ENCODE assay signal across 24 cellular contexts in the genomic region with DNA sequence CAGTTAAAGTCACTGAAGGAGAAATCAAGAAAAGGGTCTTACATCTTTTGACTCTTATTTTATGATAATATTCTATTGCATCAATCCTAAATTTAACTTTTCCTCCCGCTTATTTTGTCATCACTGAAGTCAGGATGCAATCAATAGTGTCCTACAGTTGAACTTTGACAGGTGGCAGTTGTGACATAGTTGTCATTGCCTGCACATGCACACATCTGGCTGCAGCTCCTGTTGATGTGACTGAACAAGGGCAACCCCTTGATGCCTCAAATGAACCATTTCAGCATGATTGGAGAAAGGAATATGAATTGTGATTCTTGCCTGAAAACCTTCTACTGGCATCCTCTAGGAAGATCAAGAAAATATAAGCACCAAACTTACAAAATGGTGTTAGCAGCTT.
"Had no signal": no experiment of that assay in that cellular context is flagged by ENCODE, and none has a peak within 500 bp of the region (broad histone marks: within the 10 kb centered on the region; RNA-seq: fewer than 3 reads in every experiment).

No MANE protein-coding gene starts in this region.

- H3K4me3 ChIP-seq: colonic mucosa, coronary artery, dorsolateral prefrontal cortex, esophagus muscularis mucosa, esophagus squamous epithelium, gastrocnemius medialis, gastroesophageal sphincter, heart left ventricle, heart right ventricle had no signal

- H3K9me3 Mint-ChIP-seq: dendritic cell treated with granulocyte-macrophage colony-stimulating factor and Interleukin-4, amounts not matched to agents 40 ng/mL and 50 ng/mL, for 4 days; effector memory CD8-positive, alpha-beta T cell; endodermal cell had no signal

- H3K36me3 ChIP-seq: colonic mucosa, esophagus muscularis mucosa, esophagus squamous epithelium, gastrocnemius medialis, gastroesophageal sphincter, heart left ventricle, heart right ventricle had no signal

- H3K27ac Mint-ChIP-seq: dendritic cell treated with granulocyte-macrophage colony-stimulating factor and Interleukin-4, amounts not matched to agents 40 ng/mL and 50 ng/mL, for 4 days; effector memory CD8-positive, alpha-beta T cell; endodermal cell had no signal

- H3K27me3 Mint-ChIP-seq: dendritic cell treated with granulocyte-macrophage colony-stimulating factor and Interleukin-4, amounts not matched to agents 40 ng/mL and 50 ng/mL, for 4 days; effector memory CD8-positive, alpha-beta T cell had no signal

- H3K4me1 Mint-ChIP-seq: endodermal cell had no signal

- H3K4me1 ChIP-seq: colonic mucosa, esophagus muscularis mucosa, esophagus squamous epithelium, foreskin keratinocyte, gastrocnemius medialis, gastroesophageal sphincter, heart left ventricle, heart right ventricle had no signal

- H3K27me3 ChIP-seq: colonic mucosa, dorsolateral prefrontal cortex, esophagus muscularis mucosa, esophagus squamous epithelium, foreskin keratinocyte, gastrocnemius medialis, gastroesophageal sphincter, heart right ventricle had no signal

- ATAC-seq: effector memory CD8-positive, alpha-beta T cell; esophagus mucosa; foreskin keratinocyte; gastrocnemius medialis; gastroesophageal sphincter; heart left ventricle; heart right ventricle had no signal

- H3K4me3 Mint-ChIP-seq: dendritic cell treated with granulocyte-macrophage colony-stimulating factor and Interleukin-4, amounts not matched to agents 40 ng/mL and 50 ng/mL, for 4 days; effector memory CD8-positive, alpha-beta T cell; endodermal cell had no signal

- DNase-seq: colonic mucosa; cortex of kidney; dermis blood vessel endothelial cell; dorsolateral prefrontal cortex; effector CD4-positive, alpha-beta T cell; effector CD8-positive, alpha-beta T cell; effector memory CD4-positive, alpha-beta T cell; effector memory CD8-positive, alpha-beta T cell; endodermal cell; erythroblast; esophagus squamous epithelium; foreskin fibroblast; foreskin keratinocyte; foreskin melanocyte; gastrocnemius medialis; glutamatergic neuron; head of caudate nucleus; heart left ventricle; heart right ventricle had no signal

- H3K9me3 ChIP-seq: colonic mucosa, esophagus muscularis mucosa, esophagus squamous epithelium, gastrocnemius medialis, gastroesophageal sphincter, heart left ventricle, heart right ventricle had no signal
